ENCODE assay signal across 10 cellular contexts in genomic region chr7:139660317-139661042, GRCh38.
DNase-seq lines count a peak whose midpoint lies in the region; ATAC-seq and TF ChIP-seq lines count a peak whose summit lies in the region.
"Had no signal": no experiment of that assay in that cellular context is flagged by ENCODE, and none has a peak within 500 bp of the region (broad histone marks: within the 10 kb centered on the region; RNA-seq: fewer than 3 reads in every experiment).

No MANE protein-coding gene starts in this region.

- intact Hi-C loops in right lobe of liver (cut with DNase I), result no loop called here

- WGBS in right lobe of liver (ENCODE audit: insufficient coverage, low coverage, low lambda C conversion rate, missing lambda C conversion rate), result 48% methylated on average over 10 of the region's 10 CpGs

- POLR2A ChIA-PET in RWPE1 (lab: Yijun Ruan, JAX; ENCODE audit: low non-redundant PET), result no interaction called here

- TF ChIP-seq POLR2A in right lobe of liver (IDR thresholded peaks at IDR 0.05), result no peak

- H3K27me3 ChIP-seq in right lobe of liver (no peaks in the 10 kb centered on the region), subcutaneous abdominal adipose tissue (ENCODE audit: control insufficient read depth in 5 of 5, insufficient read depth in 4 of 5, low read length in 5 of 5) (no peaks in the 10 kb centered on the region)

- H3K4me3 ChIP-seq in right lobe of liver (no peak overlapping the region), subcutaneous abdominal adipose tissue (ENCODE audit: low read depth in 1 of 5, low read length in 5 of 5) (no peak overlapping the region)

- H3K9me3 ChIP-seq in right lobe of liver (no peaks in the 10 kb centered on the region), subcutaneous abdominal adipose tissue (ENCODE audit: control insufficient read depth in 5 of 5, low read length in 5 of 5) (no peaks in the 10 kb centered on the region)

- H3K9ac ChIP-seq in subcutaneous abdominal adipose tissue (ENCODE audit: low read length in 5 of 5), result no peak overlapping the region

- H3K27ac ChIP-seq in cingulate gyrus (ENCODE audit: low read depth, low read length) (peak overlapping the region; percentile 95), right lobe of liver (peak overlapping the region; percentile 71 to 75 (median 74)), subcutaneous abdominal adipose tissue (ENCODE audit: low read depth, low read length) (peak overlapping the region; percentile 24), RWPE1 (no peak overlapping the region; the same call in 1 of the 2 replicates)
- H3K27ac ChIP-seq: VCaP had no signal

- peak; percentile 22 to 70 (median 62) for ATAC-seq in right lobe of liver

- DNase-seq in OCI-M1 (lab: John Stamatoyannopoulos, UW) (peak; percentile 24), right lobe of liver (peak in 1 of 3 donors; percentile 54), RWPE1 (ENCODE audit: low spot score) (no peak), RKO (ENCODE audit: low spot score) (no peak), NCI-H1694 treated with DMSO at 0.1 percent for 48 hours (lab: John Stamatoyannopoulos, UW) (no peak)
- DNase-seq: NCI-H187, RPMI8226 had no signal

- CTCF ChIA-PET in RWPE1 (lab: Yijun Ruan, JAX), result no interaction called here

- no peak for TF ChIP-seq CTCF in right lobe of liver (IDR thresholded peaks at IDR 0.05)
- no peak for TF ChIP-seq CTCF in RWPE1 (conservative IDR thresholded peaks at IDR 0.05; ENCODE audit: low read depth)

- H3K4me1 ChIP-seq in right lobe of liver (peaks cover 0 to 81% (median 38%) of the 10 kb centered on the region in 4 donors), subcutaneous abdominal adipose tissue (ENCODE audit: control insufficient read depth in 5 of 5, insufficient read depth in 5 of 5, low read length in 5 of 5) (peaks cover 6 to 67% (median 54%) of the 10 kb centered on the region in 5 donors)

- no peaks in the 10 kb centered on the region for H3K36me3 ChIP-seq in right lobe of liver
- peaks cover 0 to 1% (median 0%) of the 10 kb centered on the region in 5 donors for H3K36me3 ChIP-seq in subcutaneous abdominal adipose tissue (ENCODE audit: control insufficient read depth in 5 of 5, insufficient read depth in 5 of 5, low read length in 5 of 5)
